17 cellular contexts compared by ENCODE assay signal in the genomic region with DNA sequence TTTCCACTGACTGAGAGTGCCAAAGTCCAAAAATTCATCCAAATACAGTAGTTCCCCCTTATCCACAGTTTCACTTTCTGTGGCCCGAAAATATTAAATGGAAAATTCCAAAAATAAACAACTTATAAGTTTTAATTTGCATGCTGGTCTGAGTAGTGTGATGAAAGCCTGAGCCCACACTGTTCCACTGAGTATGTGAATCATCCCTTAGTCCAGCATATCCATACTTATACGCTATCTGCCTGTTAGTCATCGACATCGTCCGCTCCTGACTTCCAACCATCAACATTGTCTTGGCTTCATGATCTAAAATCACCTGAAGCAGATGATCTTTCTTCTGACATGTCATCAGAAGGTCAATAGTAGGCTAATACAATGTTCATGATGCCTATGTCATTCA.
DNase-seq lines count a peak whose midpoint lies in the region; ATAC-seq and TF ChIP-seq lines count a peak whose summit lies in the region.
"Had no signal": no experiment of that assay in that cellular context is flagged by ENCODE, and none has a peak within 500 bp of the region (broad histone marks: within the 10 kb centered on the region; RNA-seq: fewer than 3 reads in every experiment).

No MANE protein-coding gene starts in this region.

- TF ChIP-seq CTCF in AG09309 (IDR thresholded peaks at IDR 0.05; ENCODE audit: control insufficient read depth, insufficient read depth, low read depth, low read length, missing control alignments) (no peak), omental fat pad (IDR thresholded peaks at IDR 0.05) (no peak)

- ATAC-seq in omental fat pad (ENCODE audit: low FRiP score) (peak; percentile 97), HG02610 (IDR thresholded peaks at IDR 0.05; ENCODE audit: unreplicated experiment) (no peak)
- ATAC-seq: GM12878, HepG2 had no signal

- H3K4me3 ChIP-seq in AG09309 (ENCODE audit: control insufficient read depth, low read depth, low read length), result peak overlapping the region; percentile 11; the same call in 1 of the 2 replicates
- H3K4me3 ChIP-seq: BLaER1, GM12878, lung, spleen had no signal

- DNase-seq in AG09309 (ENCODE audit: low read depth) (peak; percentile 60), M059J (ENCODE audit: low read depth) (peak; percentile 20), dedifferentiated amniotic fluid mesenchymal stem cell (ENCODE audit: extremely low spot score) (peak; percentile 90), omental fat pad (ENCODE audit: low spot score) (no peak), COLO668 (lab: John Stamatoyannopoulos, UW; ENCODE audit: unreplicated experiment) (no peak)
- DNase-seq in stimulated activated CD4-positive, alpha-beta T cell treated with anti-CD3 and anti-CD28 coated beads, Interleukin-15, amount 100 ng/mL, for 24 hours, result no peak
- no peak for DNase-seq in activated naive CD4-positive, alpha-beta T cell treated with Interleukin-2 at 50 U/mL for 16 hours
- DNase-seq: activated effector memory CD4-positive, alpha-beta T cell treated with Interleukin-2 at 50 U/mL for 16 hours; DMS79; erythroblast; NCI-H1092; spleen had no signal

Comparison
In these comparisons a context has a peak if more than half of its experiments do, and no peak if none do; other contexts are left out.
1. DNase-seq: peak in AG09309 (single experiment), M059J (single experiment) and dedifferentiated amniotic fluid mesenchymal stem cell (single experiment); none in omental fat pad (single experiment), stimulated activated CD4-positive, alpha-beta T cell treated with anti-CD3 and anti-CD28 coated beads, Interleukin-15, amount 100 ng/mL, for 24 hours (single experiment), activated naive CD4-positive, alpha-beta T cell treated with Interleukin-2 at 50 U/mL for 16 hours (single experiment) and COLO668 (single experiment).